In the genomic region with DNA sequence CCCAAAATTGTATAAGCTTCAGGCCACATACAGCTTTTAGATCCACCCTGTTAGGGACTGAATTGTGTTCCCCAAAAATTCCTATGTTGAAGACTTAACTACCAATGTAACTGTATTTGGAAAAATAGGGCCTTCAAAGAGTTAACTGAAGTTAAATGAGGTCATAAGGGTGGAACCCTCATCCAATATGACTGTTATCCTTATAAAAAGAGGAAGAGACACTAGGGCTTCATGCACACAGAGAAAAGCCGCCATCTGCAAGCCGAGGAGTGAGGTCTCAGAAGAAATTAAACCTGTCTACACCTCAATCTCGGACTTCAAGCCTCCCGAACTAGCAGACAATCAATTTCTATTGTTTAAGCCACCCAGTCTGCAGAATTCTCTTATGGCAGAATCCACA, we compare ENCODE assay signal across 24 cellular contexts.
"Had no signal": no experiment of that assay in that cellular context is flagged by ENCODE, and none has a peak within 500 bp of the region (broad histone marks: within the 10 kb centered on the region; RNA-seq: fewer than 3 reads in every experiment).

No MANE protein-coding gene starts in this region.

- H3K27ac ChIP-seq: adrenal gland, breast epithelium had no signal

- H3K9me2 ChIP-seq: SK-N-SH had no signal

- H3K36me3 ChIP-seq: adrenal gland, breast epithelium, SJCRH30 had no signal

- H3K9me3 ChIP-seq: adrenal gland, breast epithelium, SJCRH30, SK-N-SH had no signal

- H3K4me2 ChIP-seq: SK-N-SH had no signal

- FAIRE-seq: colon had no signal

- H3K27me3 ChIP-seq: adrenal gland, SJCRH30 had no signal

- H3K4me3 ChIP-seq: adrenal gland, breast epithelium, SJCRH30 had no signal

- DNase-seq: activated CD4-positive, alpha-beta T cell treated with anti-CD3 and anti-CD28 coated beads for 4 hours; activated CD8-positive, alpha-beta memory T cell treated with anti-CD3 and anti-CD28 coated beads, Interleukin-2, amount 50 U/mL, for 4 hours; activated CD8-positive, alpha-beta T cell treated with anti-CD3 and anti-CD28 coated beads for 36 hours; activated naive CD4-positive, alpha-beta T cell treated with anti-CD3 and anti-CD28 coated beads, Interleukin-2, amount 50 U/mL, for 16 hours; activated naive CD8-positive, alpha-beta T cell treated with anti-CD3 and anti-CD28 coated beads, Interleukin-2, amount 10 ng/mL, durations not matched to agents 7 days and 5 days; activated T-cell treated with anti-CD3 and anti-CD28 coated beads, Interleukin-2, amount 50 U/mL, for 72 hours; adrenal gland; anterior cingulate cortex; Kasumi-1; KBM-7; NCI-H1048; NCI-H1930; NCI-H2171; NCI-H2227 treated with DMSO at 0.1 percent for 48 hours; NCI-H446 treated with DMSO at 0.1 percent for 48 hours; NCI-H526; NCI-H774; Right ventricle myocardium superior; RPMI8226; SJCRH30; SK-N-SH; T-helper 1 cell had no signal

- H3K4me1 ChIP-seq: breast epithelium had no signal
